1 cellular context compared by ENCODE assay signal in genomic region chrX:122777766-122778165, GRCh38.
TF ChIP-seq lines count a peak whose summit lies in the region.

No MANE protein-coding gene starts in this region.

TF ChIP-seq in HCT116, 20 proteins besides CTCF, POLR2A, EP300 and RAD21 (continued from another document):
- no peak for TF ChIP-seq REST (IDR thresholded peaks at IDR 0.05; ENCODE audit: low read depth)
- TF ChIP-seq MAX (IDR thresholded peaks at IDR 0.05) = no peak
- TF ChIP-seq EZH2 (IDR thresholded peaks at IDR 0.05) = no peak
- no peak for TF ChIP-seq SP1 (IDR thresholded peaks at IDR 0.05; ENCODE audit: low read depth)
- no peak for TF ChIP-seq CBX3 (IDR thresholded peaks at IDR 0.05; ENCODE audit: low read depth)
- no peak for TF ChIP-seq EGR1 (IDR thresholded peaks at IDR 0.05; ENCODE audit: low read depth)
- no peak for TF ChIP-seq ELF1 (IDR thresholded peaks at IDR 0.05; ENCODE audit: borderline replicate concordance, low read depth)
- no peak for TF ChIP-seq SIN3A (IDR thresholded peaks at IDR 0.05; ENCODE audit: low read depth)
